ENCODE assay signal across 8 cellular contexts in the genomic region with DNA sequence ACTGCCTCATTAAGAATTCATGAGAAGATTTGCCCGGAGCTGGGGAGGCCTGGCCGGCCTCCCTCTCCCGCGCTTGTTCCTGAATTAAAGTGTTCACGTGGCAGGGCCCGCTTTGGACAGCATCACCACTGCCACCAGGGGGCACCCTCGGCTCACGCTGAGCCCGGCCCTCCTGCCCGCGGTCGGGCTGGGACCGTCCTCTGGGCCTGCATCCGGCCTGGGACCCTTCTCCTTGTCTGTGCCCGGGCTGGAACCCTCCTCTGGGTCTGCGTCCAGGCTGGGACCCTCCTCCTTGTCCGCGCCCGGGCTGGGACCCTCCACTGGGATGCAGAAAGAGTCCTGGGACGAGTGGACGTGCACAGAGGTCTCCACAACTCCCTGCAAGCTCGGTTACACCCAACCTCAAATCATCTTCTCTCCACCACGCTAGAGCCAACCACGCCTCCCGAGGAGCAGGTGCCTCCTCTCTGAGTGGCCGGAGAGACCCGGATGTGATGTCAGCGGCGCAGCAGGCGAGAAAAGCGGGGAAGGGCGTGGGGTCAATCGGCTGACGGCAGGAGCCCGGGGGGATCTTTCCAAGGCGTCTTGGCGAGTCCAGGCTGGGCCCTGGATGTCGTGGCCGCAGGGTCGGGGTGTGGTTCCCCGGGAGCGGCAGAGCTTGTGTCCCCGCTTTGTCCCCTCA. TPM values are rescaled to one million over a fixed set of nuclear protein-coding genes. Genes with fewer than 3 reads are reported as not detected.
DNase-seq lines count a peak whose midpoint lies in the region; ATAC-seq and TF ChIP-seq lines count a peak whose summit lies in the region.

No MANE protein-coding gene starts in this region.

- TF ChIP-seq CTCF in DOHH2 (IDR thresholded peaks at IDR 0.05; ENCODE audit: low read depth, low read length, poor library complexity, severe bottlenecking): peak; percentile 67

- H3K9me2 ChIP-seq in DOHH2 (replicated peaks; ENCODE audit: control insufficient read depth, low read length): no peaks in the 10 kb centered on the region

- H3K27ac Mint-ChIP-seq in activated naive CD4-positive, alpha-beta T cell treated with anti-CD3 and anti-CD28 coated beads, Interleukin-2, amount 50 U/mL, for 72 hours: no peak overlapping the region

- no peaks in the 10 kb centered on the region for H3K36me3 ChIP-seq in DOHH2 (ENCODE audit: control insufficient read depth, low read length)

- no peak overlapping the region for H3K27ac ChIP-seq in DOHH2 (ENCODE audit: low read depth, low read length)

- H3K27me3 ChIP-seq in DOHH2 (ENCODE audit: control insufficient read depth, low read length): no peaks in the 10 kb centered on the region

- H3K36me3 Mint-ChIP-seq in activated naive CD4-positive, alpha-beta T cell treated with anti-CD3 and anti-CD28 coated beads, Interleukin-2, amount 50 U/mL, for 72 hours: no peaks in the 10 kb centered on the region

- H3K9me3 Mint-ChIP-seq in activated naive CD4-positive, alpha-beta T cell treated with anti-CD3 and anti-CD28 coated beads, Interleukin-2, amount 50 U/mL, for 72 hours: no peaks in the 10 kb centered on the region

- no peaks in the 10 kb centered on the region for H4K20me1 ChIP-seq in DOHH2 (ENCODE audit: control insufficient read depth, insufficient read depth, low read depth, low read length)

- no peak overlapping the region for H3K4me3 ChIP-seq in DOHH2 (ENCODE audit: low read length)

- H3K4me1 ChIP-seq in DOHH2 (ENCODE audit: control insufficient read depth, low read length): no peaks in the 10 kb centered on the region

- ATAC-seq in activated naive CD4-positive, alpha-beta T cell treated with anti-CD3 and anti-CD28 coated beads, Interleukin-2, amount 50 U/mL, for 72 hours: peak; percentile 80 to 88
- ATAC-seq in GM21515 (IDR thresholded peaks at IDR 0.05; ENCODE audit: unreplicated experiment) (no peak), GM21737 (IDR thresholded peaks at IDR 0.05; ENCODE audit: unreplicated experiment) (no peak)

- no peak overlapping the region for H3K4me2 ChIP-seq in DOHH2 (ENCODE audit: low read length)

- peaks cover 6% of the 10 kb centered on the region; the same call in 1 of the 2 replicates for H3K9me3 ChIP-seq in DOHH2 (ENCODE audit: control insufficient read depth, insufficient read depth, low read length)

- DNase-seq in HPDE6-E6E7 (ENCODE audit: extremely low spot score) (peak; percentile 63), SKM-1 treated with dmso at 0.1 percent for 144 hours (lab: John Stamatoyannopoulos, UW; ENCODE audit: unreplicated experiment) (peak; percentile 13), hypothalamus (lab: John Stamatoyannopoulos, UW) (peak in 44 of 51 donors; percentile 8 to 81 (median 41))
- DNase-seq in activated naive CD4-positive, alpha-beta T cell treated with anti-CD3 and anti-CD28 coated beads, Interleukin-2, amount 50 U/mL, for 72 hours (ENCODE audit: low spot score in 2 of 2): peak; percentile 66 to 82
- DNase-seq in stimulated activated CD4-positive, alpha-beta T cell treated with anti-CD3 and anti-CD28 coated beads, Interleukin-12 subunit alpha, Interleukin-12 subunit beta, amount 100 ng/mL, for 48 hours (ENCODE audit: low read depth in 2 of 3, low spot score in 1 of 3): peak; percentile 35 to 69 (median 61)

- H3K79me2 ChIP-seq in DOHH2 (ENCODE audit: control insufficient read depth, low read length): no peaks in the 10 kb centered on the region

- no peaks in the 10 kb centered on the region for H3F3A ChIP-seq in DOHH2 (ENCODE audit: control insufficient read depth, insufficient read depth)

RNA-seq across cellular contexts. Expression of a gene that starts 50.9 kb away (rescaled TPM):
- total RNA-seq in activated naive CD4-positive, alpha-beta T cell treated with anti-CD3 and anti-CD28 coated beads, Interleukin-2, amount 50 U/mL, for 72 hours: not detected

Comparison
In these comparisons a context has a peak if more than half of its experiments do, and no peak if none do; other contexts are left out.
1. DNase-seq: peak in every context shown above with its lines; median percentile 74 in activated naive CD4-positive, alpha-beta T cell treated with anti-CD3 and anti-CD28 coated beads, Interleukin-2, amount 50 U/mL, for 72 hours; 63 in HPDE6-E6E7; 61 in stimulated activated CD4-positive, alpha-beta T cell treated with anti-CD3 and anti-CD28 coated beads, Interleukin-12 subunit alpha, Interleukin-12 subunit beta, amount 100 ng/mL, for 48 hours; 41 in hypothalamus; 13 in SKM-1 treated with dmso at 0.1 percent for 144 hours.
2. ATAC-seq: peak in activated naive CD4-positive, alpha-beta T cell treated with anti-CD3 and anti-CD28 coated beads, Interleukin-2, amount 50 U/mL, for 72 hours (2 of 2); none in GM21515 (single experiment) and GM21737 (single experiment).